ENCODE assay signal across 8 cellular contexts in the genomic region with DNA sequence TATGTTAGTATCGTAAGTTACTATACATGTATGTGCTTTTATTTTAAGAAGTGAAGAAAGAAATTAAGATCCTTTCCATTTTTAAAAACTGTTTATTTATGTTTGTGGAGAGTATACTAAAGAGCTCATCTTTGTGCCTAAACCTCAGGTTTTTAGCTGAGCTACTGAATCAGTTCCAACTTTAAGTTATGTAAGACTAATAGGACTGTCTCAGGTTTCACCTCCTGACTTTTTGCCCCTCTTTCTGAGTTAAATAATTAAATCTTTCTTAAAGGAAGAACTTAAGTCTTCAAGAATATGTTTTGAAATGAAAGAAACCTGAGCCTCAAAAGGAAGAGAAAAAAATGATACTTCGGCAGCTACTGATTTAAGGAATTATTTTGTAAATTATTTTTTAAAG. TPM values are rescaled to one million over a fixed set of nuclear protein-coding genes. Genes with fewer than 3 reads are reported as not detected.
DNase-seq lines count a peak whose midpoint lies in the region; ATAC-seq, FAIRE-seq and TF ChIP-seq lines count a peak whose summit lies in the region.

No MANE protein-coding gene starts in this region.

- no peak overlapping the region for H3K23ac ChIP-seq in H1 (ENCODE audit: insufficient read length)

- H3K36me3 Mint-ChIP-seq in neural progenitor cell = peaks cover 18% of the 10 kb centered on the region

- TF ChIP-seq RAD21 in H1 (IDR thresholded peaks at IDR 0.05 in 1 of 2, conservative IDR thresholded peaks at IDR 0.05 in 1 of 2; ENCODE audit: low read depth in 2 of 2, low read length in 2 of 2) = no peak

- H2AFZ ChIP-seq in OCI-LY1 (ENCODE audit: low read length) = no peak overlapping the region
- no peak overlapping the region for H2AFZ ChIP-seq in H1 (ENCODE audit: low read length)
- no peak overlapping the region for H2AFZ ChIP-seq in neural progenitor cell (replicated peaks)

- intact Hi-C loops in spleen (cut with DNase I; ENCODE audit: low total_unique reads) = loop anchor here (10.0 kb wide), 2 partner anchors 64 to 164 kb away; a partner anchor contains a TSS

- H3F3A ChIP-seq in DOHH2 (ENCODE audit: control insufficient read depth, insufficient read depth) (0 out of 2 replicates have a peak, but pooled peaks cover 2% of the 10 kb centered on the region), OCI-LY1 (ENCODE audit: insufficient read depth, low read length) (no peaks in the 10 kb centered on the region), neural progenitor cell (ENCODE audit: low read depth) (peaks cover 4% of the 10 kb centered on the region)

- H3K27ac ChIP-seq in DOHH2 (ENCODE audit: low read depth, low read length) (no peak overlapping the region), OCI-LY1 (ENCODE audit: low read depth, low read length, poor library complexity, severe bottlenecking) (no peak overlapping the region), H1 (ENCODE audit: low read depth, low read length) (no peak overlapping the region), neural progenitor cell (no peak overlapping the region), spleen (no peak overlapping the region)

- CTCF ChIA-PET in H1 (lab: Charles Lee; ENCODE audit: partially characterized antibody) = interaction anchor here (2.1 kb wide), 1 partner anchor 98 kb away, joined by 11 read pairs; no protein-coding TSS in a partner anchor

- H3K9me2 ChIP-seq in DOHH2 (replicated peaks; ENCODE audit: control insufficient read depth, low read length) (no peaks in the 10 kb centered on the region), OCI-LY1 (ENCODE audit: low read depth, low read length) (no peaks in the 10 kb centered on the region)

- WGBS in H1 (ENCODE audit: extremely low coverage in 1 of 2, insufficient coverage in 1 of 2, insufficient read length in 1 of 2, insufficient replicate concordance in 2 of 2, low coverage in 1 of 2, low lambda C conversion rate in 2 of 2, missing lambda C conversion rate in 1 of 2), 2 experiments = 98% methylated on average over 2 of the region's 2 CpGs; no CpG with 5 or more reads in 1 of the 2 experiments
- WGBS in spleen, 5 donors = 84 to 94% (median 87%) methylated on average over 2 of the region's 2 CpGs

- TF ChIP-seq EP300 in H1 (IDR thresholded peaks at IDR 0.05; ENCODE audit: borderline replicate concordance in 1 of 2, low read depth in 2 of 2, low read length in 2 of 2) = no peak

- H3K27me3 ChIP-seq in DOHH2 (ENCODE audit: control insufficient read depth, low read length) (no peaks in the 10 kb centered on the region), OCI-LY1 (ENCODE audit: insufficient read depth, low read length) (no peaks in the 10 kb centered on the region), H1 (replicated peaks in 1 of 4; ENCODE audit: control insufficient read depth in 3 of 4, extremely low read depth in 1 of 4, insufficient read depth in 3 of 4, low read length in 3 of 4) (no peaks in the 10 kb centered on the region), neural progenitor cell (no peaks in the 10 kb centered on the region), spleen (replicated peaks in 1 of 7) (no peaks in the 10 kb centered on the region)

- no peak overlapping the region for H4K91ac ChIP-seq in H1 (replicated peaks; ENCODE audit: insufficient read length, low read length)

- H2BK15ac ChIP-seq in H1 (ENCODE audit: low read length) = no peak overlapping the region

- H2AK5ac ChIP-seq in H1 (ENCODE audit: low read depth, low read length) = no peak overlapping the region

- peaks cover 10% of the 10 kb centered on the region for H3K23me2 ChIP-seq in H1 (ENCODE audit: low read depth, low read length)

- H3K4me3 ChIP-seq in DOHH2 (ENCODE audit: low read length) (peak overlapping the region; percentile 88), OCI-LY1 (ENCODE audit: low read depth, low read length, poor library complexity, severe bottlenecking) (peak overlapping the region; percentile 89), H1 (ENCODE audit: extremely low read depth in 1 of 4, insufficient read depth in 2 of 4, low read depth in 3 of 4, low read length in 4 of 4) (peak overlapping the region in 3 of 4 experiments; percentile 69 to 92 (median 90); a peak in 5 of 8 replicates), neural progenitor cell (peak overlapping the region; percentile 71), spleen (peak overlapping the region in 4 of 8 donors; percentile 91 to 98 (median 96))

- no peak overlapping the region for H3K14ac ChIP-seq in H1 (ENCODE audit: insufficient read length)

- peak overlapping the region; percentile 98 for H3K4me3 Mint-ChIP-seq in neural progenitor cell

- no peaks in the 10 kb centered on the region for H3K79me1 ChIP-seq in H1 (ENCODE audit: low read depth, low read length)

- no peaks in the 10 kb centered on the region for H3K9me3 ChIP-seq in DOHH2 (ENCODE audit: control insufficient read depth, insufficient read depth, low read length)
- H3K9me3 ChIP-seq in OCI-LY1 (ENCODE audit: low read length) = no peaks in the 10 kb centered on the region
- no peaks in the 10 kb centered on the region for H3K9me3 ChIP-seq in H1 (ENCODE audit: insufficient read depth in 2 of 2, low read depth in 1 of 2, low read length in 1 of 2)
- no peaks in the 10 kb centered on the region for H3K9me3 ChIP-seq in neural progenitor cell (ENCODE audit: low read depth)
- H3K9me3 ChIP-seq in spleen = no peaks in the 10 kb centered on the region

- no peak overlapping the region for H2BK5ac ChIP-seq in H1 (ENCODE audit: low read depth, low read length)

- no peak for ATAC-seq in GM19455 (IDR thresholded peaks at IDR 0.05; ENCODE audit: unreplicated experiment)
- no peak for ATAC-seq in GM19328 (IDR thresholded peaks at IDR 0.05; ENCODE audit: unreplicated experiment)

- no peak overlapping the region for H3K27ac Mint-ChIP-seq in neural progenitor cell

- no peak overlapping the region for H2BK12ac ChIP-seq in H1 (ENCODE audit: low read depth, low read length)

- no peak overlapping the region for H2BK20ac ChIP-seq in H1 (ENCODE audit: low read length)

- TF ChIP-seq POLR2A in H1 (IDR thresholded peaks at IDR 0.05; ENCODE audit: control extremely low read depth in 1 of 2, low read depth in 2 of 2, low read length in 2 of 2) (no peak), spleen (IDR thresholded peaks at IDR 0.05) (no peak)

- H4K5ac ChIP-seq in H1 (ENCODE audit: insufficient read length, low read depth, low read length) = no peak overlapping the region

- H3K56ac ChIP-seq in H1 (replicated peaks; ENCODE audit: insufficient read length, low read depth, low read length) = no peak overlapping the region

- POLR2A ChIA-PET in H1 (lab: Charles Lee; ENCODE audit: partially characterized antibody) = interaction anchor here (0.8 to 1.6 kb wide), 4 partner anchors 12 to 163 kb away, joined by 3 to 6 read pairs (median 4); a partner anchor contains a TSS

- H3K4me1 ChIP-seq in DOHH2 (ENCODE audit: control insufficient read depth, low read length) (peaks cover 34% of the 10 kb centered on the region), OCI-LY1 (ENCODE audit: insufficient read depth, low read length, severe bottlenecking) (peaks cover 40% of the 10 kb centered on the region), H1 (replicated peaks in 1 of 4; ENCODE audit: control insufficient read depth in 3 of 4, insufficient read depth in 4 of 4, low read length in 3 of 4) (peaks cover 0 to 7% (median under 1%) of the 10 kb centered on the region in 4 experiments; a peak in 2 of 7 replicates), neural progenitor cell (peaks cover 19% of the 10 kb centered on the region), spleen (peaks cover 40 to 74% (median 62%) of the 10 kb centered on the region in 6 donors)

- peak overlapping the region; percentile 90 for H3K9ac ChIP-seq in OCI-LY1 (ENCODE audit: low read length)
- no peak overlapping the region for H3K9ac ChIP-seq in H1 (replicated peaks in 1 of 4; ENCODE audit: extremely low read depth in 1 of 4, low read depth in 3 of 4, low read length in 3 of 4)
- H3K9ac ChIP-seq in neural progenitor cell = peak overlapping the region; percentile 20

- DNase-seq in H1 (ENCODE audit: low read depth in 1 of 2, low spot score in 2 of 2) (no peak), neural progenitor cell (ENCODE audit: low spot score) (no peak), spleen (no peak)
- DNase-seq in activated CD4-positive, CD25-positive, alpha-beta regulatory T cell treated with anti-CD3 and anti-CD28 coated beads, Interleukin-2, amount 50 U/mL, for 72 hours = no peak

- no peaks in the 10 kb centered on the region for H3K9me3 Mint-ChIP-seq in neural progenitor cell

- peak overlapping the region; percentile 99 for H3K4me2 ChIP-seq in DOHH2 (ENCODE audit: low read length)
- H3K4me2 ChIP-seq in OCI-LY1 (ENCODE audit: low read length) = peak overlapping the region; percentile 99
- H3K4me2 ChIP-seq in H1 (ENCODE audit: insufficient read depth in 1 of 2, low read depth in 2 of 2, low read length in 2 of 2) = peak overlapping the region; percentile 85 to 91
- peak overlapping the region; percentile 81 for H3K4me2 ChIP-seq in neural progenitor cell

- no peak overlapping the region for H4K8ac ChIP-seq in H1 (ENCODE audit: extremely low read depth, insufficient read depth, low read length)

- no peak overlapping the region for H3K4ac ChIP-seq in H1 (replicated peaks; ENCODE audit: insufficient read length, low read depth, low read length)

- H3K27me3 Mint-ChIP-seq in neural progenitor cell (ENCODE audit: insufficient read depth, low read depth) = peaks cover 2% of the 10 kb centered on the region

- peaks cover 53% of the 10 kb centered on the region for H3K36me3 ChIP-seq in DOHH2 (ENCODE audit: control insufficient read depth, low read length)
- peaks cover 41% of the 10 kb centered on the region for H3K36me3 ChIP-seq in OCI-LY1 (ENCODE audit: insufficient read depth, low read length)
- H3K36me3 ChIP-seq in H1 (ENCODE audit: control insufficient read depth in 2 of 4, insufficient read depth in 4 of 4, low read length in 3 of 4) = no peaks in the 10 kb centered on the region; a peak in 1 of 8 replicates
- H3K36me3 ChIP-seq in neural progenitor cell = no peaks in the 10 kb centered on the region
- H3K36me3 ChIP-seq in spleen = peaks cover 0 to 48% (median 0%) of the 10 kb centered on the region in 6 donors

- no peak overlapping the region for H2BK120ac ChIP-seq in H1 (replicated peaks; ENCODE audit: low read depth, low read length)

- TF ChIP-seq CTCF in DOHH2 (IDR thresholded peaks at IDR 0.05; ENCODE audit: low read depth, low read length, poor library complexity, severe bottlenecking) (no peak), OCI-LY1 (IDR thresholded peaks at IDR 0.05; ENCODE audit: low read length) (no peak), H1 (IDR thresholded peaks at IDR 0.05; ENCODE audit: control extremely low read depth in 1 of 3, insufficient read depth in 1 of 3, low read depth in 1 of 3, low read length in 3 of 3) (no peak), neural progenitor cell (IDR thresholded peaks at IDR 0.05) (no peak), spleen (IDR thresholded peaks at IDR 0.05 in 8 of 11, conservative IDR thresholded peaks at IDR 0.05 in 3 of 11) (no peak)

- FAIRE-seq in H1 (lab: Jason Lieb, UNC) = no peak

- H4K20me1 ChIP-seq in DOHH2 (ENCODE audit: control insufficient read depth, insufficient read depth, low read depth, low read length) (peaks cover 27% of the 10 kb centered on the region), OCI-LY1 (ENCODE audit: insufficient read depth, low read length) (no peaks in the 10 kb centered on the region), H1 (replicated peaks in 1 of 2; ENCODE audit: control insufficient read depth in 1 of 2, insufficient read depth in 2 of 2, low read length in 2 of 2) (peaks cover 12% of the 10 kb centered on the region in 2 experiments), neural progenitor cell (ENCODE audit: low read depth) (peaks cover 52% of the 10 kb centered on the region)

- H3K79me2 ChIP-seq in DOHH2 (ENCODE audit: control insufficient read depth, low read length) (peaks cover 77% of the 10 kb centered on the region), OCI-LY1 (ENCODE audit: insufficient read depth, low read length) (peaks cover 56% of the 10 kb centered on the region), H1 (ENCODE audit: control insufficient read depth in 1 of 2, insufficient read depth in 2 of 2, low read length in 2 of 2) (peaks cover 3 to 61% of the 10 kb centered on the region in 2 experiments), neural progenitor cell (ENCODE audit: low read depth) (peaks cover 71% of the 10 kb centered on the region)

- H3K4me1 Mint-ChIP-seq in neural progenitor cell = peaks cover 25% of the 10 kb centered on the region

- no peak overlapping the region for H3K18ac ChIP-seq in H1 (ENCODE audit: extremely low read depth, low read length)

RNA-seq across cellular contexts. Expression of a gene that starts 2.6 kb away (rescaled TPM):
- total RNA-seq in H1 (2021; fragmentation: NEBNext Ultra II Directional; extraction: Animal tissue kit (Norgen Biotek cat#: 25700)) = 67.6 and 70.4 TPM in 2 replicates
- polyA plus RNA-seq in H1 (2011; rRNA removed) = 13.6 and 16.9 TPM in 2 replicates
- polyA plus RNA-seq in H1 (2011; cell fraction: cytosol; rRNA removed) = 19.5 TPM
- polyA plus RNA-seq in H1 (2011; cell fraction: nucleus; rRNA removed) = 52.7 TPM
- polyA plus RNA-seq in H1 (2012, experiment 1 of 2) = 18.8 to 37.7 TPM (median 23.9 TPM) in 4 replicates
- polyA plus RNA-seq in H1 (2012, experiment 2 of 2) = 1.7 TPM
- 30.8 TPM for polyA plus RNA-seq in H1 (2013, experiment 1 of 2)
- polyA plus RNA-seq in H1 (2013, experiment 2 of 2) = 31.4 TPM
- polyA minus RNA-seq in H1 (2011; rRNA and poly(A)+ RNA removed) = 53.2 and 56.1 TPM in 2 replicates
- 38.8 TPM for polyA minus RNA-seq in H1 (2011; cell fraction: cytosol; rRNA and poly(A)+ RNA removed)
- polyA minus RNA-seq in H1 (2011; cell fraction: nucleus; rRNA and poly(A)+ RNA removed) = 116 TPM
- total RNA-seq in neural progenitor cell (ENCODE audit: low replicate concordance) = 36.4 and 59.4 TPM in 2 replicates
- 10 to 100 TPM; 50.8 to 77.3 (median 70.4) TPM for total RNA-seq in spleen
- polyA plus RNA-seq in spleen = 10 to 100 TPM in 2 of 3 donors, 1 to 10 TPM in 1; 7.8 to 12.7 (median 10.5) TPM

Comparison
In these comparisons a context has a peak if more than half of its experiments do, and no peak if none do; other contexts are left out.
1. H3K9ac ChIP-seq: peak in OCI-LY1 (single experiment) and neural progenitor cell (single experiment); none in H1 (0 of 4).
2. Peak in every context shown above with its lines, with median percentiles within 50 percentile points of each other: H3K4me2 ChIP-seq.